ENCODE assay signal across 8 cellular contexts in genomic region chr2:95403204-95403721, GRCh38. TPM values are rescaled to one million over a fixed set of nuclear protein-coding genes. Genes with fewer than 3 reads are reported as not detected.
DNase-seq lines count a peak whose midpoint lies in the region; ATAC-seq and TF ChIP-seq lines count a peak whose summit lies in the region.
"Not testable (repeated sequence)": the region's sequence is repeated elsewhere in the genome, so short reads cannot be mapped to it uniquely, and the experiment has no call there.

No MANE protein-coding gene starts in this region.

- not testable (repeated sequence) for H3K4me1 ChIP-seq in colonic mucosa

- H3K27ac Mint-ChIP-seq in activated CD4-positive, alpha-beta T cell treated with anti-CD3 and anti-CD28 coated beads, Interleukin-2, amount 10 ng/mL, durations not matched to agents 24 days and 14 days: peak overlapping the region; percentile 97

- intact Hi-C loops in activated CD4-positive, alpha-beta T cell treated with anti-CD3 and anti-CD28 coated beads, Interleukin-2, amount 10 ng/mL, durations not matched to agents 24 days and 14 days (cut with micrococcal nuclease): loop anchor here (2.0 to 5.0 kb wide), 3 partner anchors 128 to 324 kb away; partner anchors contain the start of gene ZNF892
- intact Hi-C loops in colonic mucosa (cut with DNase I): not testable (repeated sequence)

- peak overlapping the region; percentile 81 to 89 for H3K9ac ChIP-seq in colonic mucosa (ENCODE audit: low read depth in 2 of 2, low read length in 2 of 2)

- not testable (repeated sequence) for H3K36me3 ChIP-seq in colonic mucosa

- not testable (repeated sequence) for H3K9me3 Mint-ChIP-seq in activated CD4-positive, alpha-beta T cell treated with anti-CD3 and anti-CD28 coated beads, Interleukin-2, amount 10 ng/mL, durations not matched to agents 24 days and 14 days

- not testable (repeated sequence) for DNase-seq in AG09309 (ENCODE audit: low read depth)
- peak; percentile 16 for DNase-seq in NCI-H510A treated with DMSO at 0.1 percent for 48 hours (lab: John Stamatoyannopoulos, UW)
- DNase-seq in activated CD4-positive, alpha-beta T cell treated with anti-CD3 and anti-CD28 coated beads, Interleukin-2, amount 10 ng/mL, durations not matched to agents 24 days and 14 days: peak; percentile 84
- peak; percentile 45 for DNase-seq in colonic mucosa
- peak; percentile 44 for DNase-seq in inferior parietal cortex (ENCODE audit: extremely low spot score)
- peak; percentile 46 for DNase-seq in putamen (ENCODE audit: low spot score)

- TF ChIP-seq CTCF in AG09309 (IDR thresholded peaks at IDR 0.05; ENCODE audit: control insufficient read depth, insufficient read depth, low read depth, low read length, missing control alignments): peak; percentile 56
- TF ChIP-seq CTCF in colonic mucosa (IDR thresholded peaks at IDR 0.05): not testable (repeated sequence)

- H3K27me3 ChIP-seq in colonic mucosa: not testable (repeated sequence)

- H3K27ac ChIP-seq in colonic mucosa: peak overlapping the region; percentile 68

- H3K36me3 Mint-ChIP-seq in activated CD4-positive, alpha-beta T cell treated with anti-CD3 and anti-CD28 coated beads, Interleukin-2, amount 10 ng/mL, durations not matched to agents 24 days and 14 days (ENCODE audit: low read depth): not testable (repeated sequence)

- peak overlapping the region; percentile 96 for H3K4me3 Mint-ChIP-seq in activated CD4-positive, alpha-beta T cell treated with anti-CD3 and anti-CD28 coated beads, Interleukin-2, amount 10 ng/mL, durations not matched to agents 24 days and 14 days

- H3K4me3 ChIP-seq in AG09309 (ENCODE audit: control insufficient read depth, low read depth, low read length): peak overlapping the region; percentile 73
- peak overlapping the region; percentile 84 for H3K4me3 ChIP-seq in colonic mucosa

- H3K27me3 Mint-ChIP-seq in activated CD4-positive, alpha-beta T cell treated with anti-CD3 and anti-CD28 coated beads, Interleukin-2, amount 10 ng/mL, durations not matched to agents 24 days and 14 days: not testable (repeated sequence)

- peaks cover 20% of the 10 kb centered on the region for H3K4me1 Mint-ChIP-seq in activated CD4-positive, alpha-beta T cell treated with anti-CD3 and anti-CD28 coated beads, Interleukin-2, amount 10 ng/mL, durations not matched to agents 24 days and 14 days

- ATAC-seq in GM18867 (IDR thresholded peaks at IDR 0.05; ENCODE audit: unreplicated experiment) (peak; percentile 31), HG03135 (IDR thresholded peaks at IDR 0.05; ENCODE audit: unreplicated experiment) (peak; percentile 12)

- not testable (repeated sequence) for H3K9me3 ChIP-seq in colonic mucosa

RNA-seq across cellular contexts. Expression of gene FAHD2A, which starts 0.8 kb away (rescaled TPM):
- 35.8 and 36.0 TPM in 2 replicates for total RNA-seq in activated CD4-positive, alpha-beta T cell treated with anti-CD3 and anti-CD28 coated beads, Interleukin-2, amount 10 ng/mL, durations not matched to agents 24 days and 14 days
- 10 to 100 TPM; 21.0 to 28.9 TPM for total RNA-seq in colonic mucosa
